Comparison of ENCODE assay signal across 15 cellular contexts in the genomic region with DNA sequence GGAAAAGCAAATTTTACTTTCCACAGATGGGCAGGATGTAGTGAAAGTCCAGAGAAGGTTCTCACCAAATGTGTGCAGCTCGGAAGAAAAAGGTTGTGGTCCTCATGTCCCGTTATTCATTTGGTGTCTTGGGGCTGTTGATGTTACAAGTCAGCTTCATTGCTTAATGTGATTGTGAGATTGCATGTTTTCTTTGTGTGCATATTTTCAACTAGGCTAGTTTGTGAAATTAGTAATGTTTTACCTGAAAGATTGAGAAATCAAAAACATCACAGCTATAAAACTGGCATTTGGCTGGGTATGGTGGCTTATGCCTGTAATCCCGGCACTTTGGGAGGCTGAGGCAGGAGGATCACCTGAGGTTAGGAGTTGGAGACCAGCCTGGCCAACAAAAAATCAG. TPM values are rescaled to one million over a fixed set of nuclear protein-coding genes. Genes with fewer than 3 reads are reported as not detected.
DNase-seq lines count a peak whose midpoint lies in the region; ATAC-seq and TF ChIP-seq lines count a peak whose summit lies in the region.
"Had no signal": no experiment of that assay in that cellular context is flagged by ENCODE, and none has a peak within 500 bp of the region (broad histone marks: within the 10 kb centered on the region; RNA-seq: fewer than 3 reads in every experiment).

No MANE protein-coding gene starts in this region.

- H3K9ac ChIP-seq in endodermal cell (ENCODE audit: extremely low read depth, low read length, poor library complexity, severe bottlenecking): no peak overlapping the region
- H3K9ac ChIP-seq: GM23248 had no signal

- intact Hi-C loops in activated CD4-positive, alpha-beta T cell treated with anti-CD3 and anti-CD28 coated beads for 36 hours (cut with DNase I, micrococcal nuclease): no loop called here
- intact Hi-C loops in stomach (cut with DNase I; ENCODE audit: low total_unique reads): no loop called here
- intact Hi-C loops in heart right ventricle (cut with DNase I): no loop called here

- TF ChIP-seq CTCF in endodermal cell (conservative IDR thresholded peaks at IDR 0.05) (peak; percentile 5), nephron progenitor cell (IDR thresholded peaks at IDR 0.05) (no peak), stomach (IDR thresholded peaks at IDR 0.05) (no peak), heart right ventricle (IDR thresholded peaks at IDR 0.05) (no peak)

- no peak for ATAC-seq in activated CD4-positive, alpha-beta T cell treated with anti-CD3 and anti-CD28 coated beads for 36 hours
- no peak for ATAC-seq in heart right ventricle
- ATAC-seq: A549 had no signal

- no peaks in the 10 kb centered on the region for H3K27me3 ChIP-seq in endodermal cell (ENCODE audit: control insufficient read depth, insufficient read depth, low read length, poor library complexity, severe bottlenecking)
- no peaks in the 10 kb centered on the region for H3K27me3 ChIP-seq in stomach
- no peaks in the 10 kb centered on the region for H3K27me3 ChIP-seq in heart right ventricle

- H3K4me1 Mint-ChIP-seq in activated CD4-positive, alpha-beta T cell treated with anti-CD3 and anti-CD28 coated beads for 36 hours: no peaks in the 10 kb centered on the region
- H3K4me1 Mint-ChIP-seq in endodermal cell (peaks cover 11% of the 10 kb centered on the region), nephron progenitor cell (no peaks in the 10 kb centered on the region)
- H3K4me1 Mint-ChIP-seq: B cell had no signal

- WGBS in endodermal cell (ENCODE audit: insufficient coverage in 1 of 2, insufficient read length in 1 of 2), 2 experiments: 92 to 95% methylated on average over 3 of the region's 3 CpGs
- WGBS in stomach, 5 donors: 88 to 97% (median 94%) methylated on average over 3 of the region's 3 CpGs
- 96% methylated on average over 3 of the region's 3 CpGs for WGBS in heart right ventricle, 2 donors

- CTCF ChIA-PET in activated CD4-positive, alpha-beta T cell treated with anti-CD3 and anti-CD28 coated beads for 36 hours (lab: Charles Lee): interaction anchor here (0.5 kb wide), 1 partner anchor 49 kb away, joined by 3 read pairs; no protein-coding TSS in a partner anchor

- H3K27ac Mint-ChIP-seq in activated CD4-positive, alpha-beta T cell treated with anti-CD3 and anti-CD28 coated beads for 36 hours: peak overlapping the region; percentile 63
- H3K27ac Mint-ChIP-seq in endodermal cell (no peak overlapping the region), nephron progenitor cell (peak overlapping the region; percentile 19)
- H3K27ac Mint-ChIP-seq: B cell; CD4-positive, alpha-beta T cell had no signal

- POLR2A ChIA-PET in activated CD4-positive, alpha-beta T cell treated with anti-CD3 and anti-CD28 coated beads for 36 hours (lab: Charles Lee): no interaction called here

- TF ChIP-seq EP300 in stomach (IDR thresholded peaks at IDR 0.05): no peak

- no peak overlapping the region for H3K27ac ChIP-seq in endodermal cell (ENCODE audit: low read depth, low read length)
- H3K27ac ChIP-seq in stomach: no peak overlapping the region
- no peak overlapping the region for H3K27ac ChIP-seq in heart right ventricle
- H3K27ac ChIP-seq: 22Rv1, A549, GM23248 had no signal

- H3K36me3 Mint-ChIP-seq in activated CD4-positive, alpha-beta T cell treated with anti-CD3 and anti-CD28 coated beads for 36 hours (ENCODE audit: low read depth): peaks cover 11% of the 10 kb centered on the region
- peaks cover 37% of the 10 kb centered on the region for H3K36me3 Mint-ChIP-seq in endodermal cell (ENCODE audit: low read depth)
- H3K36me3 Mint-ChIP-seq in nephron progenitor cell (ENCODE audit: low read depth): peaks cover 31% of the 10 kb centered on the region

- H3K4me3 Mint-ChIP-seq in activated CD4-positive, alpha-beta T cell treated with anti-CD3 and anti-CD28 coated beads for 36 hours: no peak overlapping the region
- H3K4me3 Mint-ChIP-seq in endodermal cell: no peak overlapping the region
- no peak overlapping the region for H3K4me3 Mint-ChIP-seq in nephron progenitor cell
- H3K4me3 Mint-ChIP-seq: B cell; CD4-positive, alpha-beta T cell had no signal

- H3K4me3 ChIP-seq in endodermal cell (ENCODE audit: low read length) (no peak overlapping the region), stomach (no peak overlapping the region), heart right ventricle (no peak overlapping the region)
- H3K4me3 ChIP-seq: A549, GM23248, HAP-1 had no signal

- no peak for DNase-seq in activated CD4-positive, alpha-beta T cell treated with anti-CD3 and anti-CD28 coated beads for 36 hours
- DNase-seq in activated CD4-positive, alpha-beta T cell treated with anti-CD3 and anti-CD28 coated beads, Interleukin-2, amount 50 U/mL, for 1 hour: no peak
- DNase-seq in endodermal cell: no peak
- no peak for DNase-seq in nephron progenitor cell
- no peak for DNase-seq in stomach
- no peak for DNase-seq in heart right ventricle
- DNase-seq in NCI-H1436 (lab: John Stamatoyannopoulos, UW): no peak
- DNase-seq: C1 segment of cervical spinal cord; Caco-2; CD4-positive, alpha-beta T cell; GM23248 had no signal

- H3K36me3 ChIP-seq in endodermal cell (ENCODE audit: control insufficient read depth, insufficient read depth, low read length) (peaks cover 34% of the 10 kb centered on the region), stomach (peaks cover 6 to 48% (median 46%) of the 10 kb centered on the region in 4 donors), heart right ventricle (peaks cover 0 to 52% (median 3%) of the 10 kb centered on the region in 9 donors)

- H3K4me1 ChIP-seq in endodermal cell (ENCODE audit: control insufficient read depth, insufficient read depth, low read length): no peaks in the 10 kb centered on the region
- H3K4me1 ChIP-seq in stomach: peaks cover 0 to 12% (median 5%) of the 10 kb centered on the region in 4 donors
- H3K4me1 ChIP-seq in heart right ventricle: no peaks in the 10 kb centered on the region
- H3K4me1 ChIP-seq: Caco-2 had no signal

- TF ChIP-seq POLR2A in stomach (IDR thresholded peaks at IDR 0.05): no peak

- H3K9me3 ChIP-seq in endodermal cell (ENCODE audit: control insufficient read depth, low read length) (no peaks in the 10 kb centered on the region), stomach (no peaks in the 10 kb centered on the region), heart right ventricle (no peaks in the 10 kb centered on the region)
- H3K9me3 ChIP-seq: A549, Caco-2, HAP-1 had no signal

- H3K27me3 Mint-ChIP-seq in activated CD4-positive, alpha-beta T cell treated with anti-CD3 and anti-CD28 coated beads for 36 hours: no peaks in the 10 kb centered on the region
- H3K27me3 Mint-ChIP-seq in endodermal cell (ENCODE audit: insufficient read depth) (no peaks in the 10 kb centered on the region), nephron progenitor cell (ENCODE audit: low read depth, poor library complexity) (peaks cover 3% of the 10 kb centered on the region)
- H3K27me3 Mint-ChIP-seq: B cell; CD4-positive, alpha-beta T cell had no signal

- no peaks in the 10 kb centered on the region for H3K9me3 Mint-ChIP-seq in activated CD4-positive, alpha-beta T cell treated with anti-CD3 and anti-CD28 coated beads for 36 hours (ENCODE audit: low read depth)
- no peaks in the 10 kb centered on the region for H3K9me3 Mint-ChIP-seq in endodermal cell
- H3K9me3 Mint-ChIP-seq in nephron progenitor cell: no peaks in the 10 kb centered on the region
- H3K9me3 Mint-ChIP-seq: CD4-positive, alpha-beta T cell had no signal

RNA-seq across cellular contexts. Expression of gene GUSB, which starts 28.7 kb away (rescaled TPM):
- total RNA-seq in activated CD4-positive, alpha-beta T cell treated with anti-CD3 and anti-CD28 coated beads for 36 hours: 10 to 100 TPM; 41.8 to 43.2 TPM
- total RNA-seq in endodermal cell: 10 to 100 TPM; 54.5 to 60.6 TPM
- polyA plus RNA-seq in endodermal cell (2013, experiment 1 of 2): 60.6 TPM
- 45.7 TPM for polyA plus RNA-seq in endodermal cell (2013, experiment 2 of 2)
- total RNA-seq in stomach: 100 to 1,000 TPM in 1 of 5 donors, 10 to 100 TPM in 4; 13.4 to 130 (median 49.2) TPM
- 10 to 100 TPM; 25.8 to 44.2 (median 33.1) TPM for polyA plus RNA-seq in stomach
- total RNA-seq in heart right ventricle: 10 to 100 TPM; 10.8 to 30.6 (median 15.6) TPM
- 10 to 100 TPM; 25.3 to 28.0 TPM for polyA plus RNA-seq in heart right ventricle
